In the genomic region with DNA sequence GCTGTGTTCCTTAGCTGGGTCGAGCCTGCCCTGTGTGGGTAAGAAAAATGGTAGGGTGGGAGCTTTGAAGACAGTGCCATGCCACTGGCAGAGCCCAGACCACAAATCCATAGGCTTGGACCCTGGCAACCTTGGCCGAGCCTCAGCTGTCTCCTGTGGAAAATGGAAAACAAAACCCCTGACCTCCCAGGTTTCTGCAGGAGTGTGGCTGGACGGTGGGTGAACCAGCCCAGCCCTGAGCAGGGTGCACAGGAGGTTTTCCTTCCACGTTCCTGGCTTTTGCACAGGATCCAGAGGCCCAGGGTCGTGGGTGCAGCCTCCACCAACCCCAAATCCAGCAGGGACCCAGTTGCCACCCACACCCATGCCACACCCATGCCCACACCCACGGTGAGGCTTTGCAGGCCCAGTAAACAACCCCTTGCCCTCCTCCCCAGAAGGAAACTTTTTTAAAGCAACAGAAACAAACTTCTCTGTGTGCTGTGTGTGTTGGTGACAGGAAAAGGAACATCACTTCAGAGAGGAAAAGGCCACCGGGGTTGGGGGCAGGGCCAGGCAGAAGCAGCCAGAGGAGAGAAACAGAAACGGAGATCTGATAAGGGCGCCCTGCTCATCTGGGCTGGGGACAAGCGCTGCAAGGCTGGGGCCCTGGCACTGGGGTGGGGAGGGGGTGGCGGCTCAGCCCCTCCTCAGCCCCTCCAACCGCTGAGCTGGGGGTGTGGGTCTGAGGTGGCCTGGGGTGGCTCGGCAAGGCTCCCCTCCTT, we compare ENCODE assay signal across 9 cellular contexts. TPM values are rescaled to one million over a fixed set of nuclear protein-coding genes. Genes with fewer than 3 reads are reported as not detected.
DNase-seq lines count a peak whose midpoint lies in the region; ATAC-seq and TF ChIP-seq lines count a peak whose summit lies in the region.
"Had no signal": no experiment of that assay in that cellular context is flagged by ENCODE, and none has a peak within 500 bp of the region (broad histone marks: within the 10 kb centered on the region; RNA-seq: fewer than 3 reads in every experiment).

No MANE protein-coding gene starts in this region.

- H3K36me3 Mint-ChIP-seq in T-helper 1 cell treated with Interleukin-12 subunit alpha and Interleukin-12 subunit beta and Interleukin-4 antibody, amounts not matched to agents 30 μg/mL and 1 μg/mL, for 36 hours (ENCODE audit: low read depth): peaks cover 2% of the 10 kb centered on the region
- no peaks in the 10 kb centered on the region for H3K36me3 Mint-ChIP-seq in HFFc6 (ENCODE audit: low read depth)
- H3K36me3 Mint-ChIP-seq: WTC11 had no signal

- no peak for TF ChIP-seq CTCF in coronary artery (IDR thresholded peaks at IDR 0.05)
- TF ChIP-seq CTCF in HFFc6 (IDR thresholded peaks at IDR 0.05): no peak

- H3K27ac Mint-ChIP-seq in T-helper 1 cell treated with Interleukin-12 subunit alpha and Interleukin-12 subunit beta and Interleukin-4 antibody, amounts not matched to agents 30 μg/mL and 1 μg/mL, for 36 hours: peak overlapping the region; percentile 94
- H3K27ac Mint-ChIP-seq in HFFc6: no peak overlapping the region
- H3K27ac Mint-ChIP-seq: WTC11 had no signal

- H3K9me3 Mint-ChIP-seq in T-helper 1 cell treated with Interleukin-12 subunit alpha and Interleukin-12 subunit beta and Interleukin-4 antibody, amounts not matched to agents 30 μg/mL and 1 μg/mL, for 36 hours: no peaks in the 10 kb centered on the region
- no peaks in the 10 kb centered on the region for H3K9me3 Mint-ChIP-seq in HFFc6
- H3K9me3 Mint-ChIP-seq: WTC11 had no signal

- DNase-seq in coronary artery (ENCODE audit: low spot score) (peak; percentile 72), AG20443 (ENCODE audit: low spot score) (no peak), HFFc6 (no peak), NCI-H82 (lab: John Stamatoyannopoulos, UW) (no peak)

- H3K27me3 Mint-ChIP-seq in T-helper 1 cell treated with Interleukin-12 subunit alpha and Interleukin-12 subunit beta and Interleukin-4 antibody, amounts not matched to agents 30 μg/mL and 1 μg/mL, for 36 hours (ENCODE audit: low read depth): peaks cover 4% of the 10 kb centered on the region
- peaks cover 17% of the 10 kb centered on the region for H3K27me3 Mint-ChIP-seq in HFFc6 (ENCODE audit: insufficient read depth)

- peaks cover 25% of the 10 kb centered on the region for H3K4me1 Mint-ChIP-seq in T-helper 1 cell treated with Interleukin-12 subunit alpha and Interleukin-12 subunit beta and Interleukin-4 antibody, amounts not matched to agents 30 μg/mL and 1 μg/mL, for 36 hours (ENCODE audit: low read depth)
- peaks cover 14% of the 10 kb centered on the region; the same call in 1 of the 2 replicates for H3K4me1 Mint-ChIP-seq in HFFc6 (ENCODE audit: low read depth)

- ATAC-seq in GM18511 (IDR thresholded peaks at IDR 0.05; ENCODE audit: unreplicated experiment) (peak; percentile 67), GM19035 (IDR thresholded peaks at IDR 0.05; ENCODE audit: unreplicated experiment) (no peak)
- ATAC-seq: WTC11 had no signal

- H3K27ac ChIP-seq in coronary artery: peak overlapping the region in 1 of 2 donors; percentile 30
- peak overlapping the region in 16 of 21 experiments; percentile 23 to 92 (median 56) for H3K27ac ChIP-seq in skin epidermis

- H3K4me3 Mint-ChIP-seq in T-helper 1 cell treated with Interleukin-12 subunit alpha and Interleukin-12 subunit beta and Interleukin-4 antibody, amounts not matched to agents 30 μg/mL and 1 μg/mL, for 36 hours: peak overlapping the region; percentile 78
- no peak overlapping the region for H3K4me3 Mint-ChIP-seq in HFFc6
- H3K4me3 Mint-ChIP-seq: WTC11 had no signal

- H3K4me3 ChIP-seq in coronary artery: no peak overlapping the region
- H3K4me3 ChIP-seq in skin epidermis: no peak overlapping the region

RNA-seq across cellular contexts. Expression of a gene that starts 20.7 kb away (rescaled TPM):
- total RNA-seq in HFFc6 (2021; fragmentation: NEBNext Ultra II Directional; extraction: Animal tissue kit (Norgen Biotek cat#: 25700)): 10 to 100 TPM; 38.6 to 60.3 (median 51.2) TPM
